ENCODE assay signal across 18 cellular contexts in the genomic region with DNA sequence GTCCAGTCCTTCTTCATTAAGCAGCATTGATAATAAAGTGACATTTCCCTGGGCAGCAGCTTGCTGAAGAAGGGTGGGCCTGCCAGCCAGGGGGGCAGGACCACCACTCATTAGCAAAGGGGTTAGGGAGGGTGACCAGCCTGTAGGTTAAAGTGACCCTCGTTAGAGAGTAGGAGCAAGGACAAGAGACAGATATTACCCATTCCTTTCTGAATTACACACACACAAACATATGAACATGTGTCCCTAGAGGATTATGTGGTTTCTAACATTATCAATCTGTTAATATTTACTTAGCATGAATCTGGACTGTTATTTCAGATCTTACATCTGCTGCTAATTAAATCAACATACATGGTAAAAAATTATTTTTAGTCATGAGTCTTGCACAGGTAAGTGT.
A peak's percentile ranks its signal among the peaks of the same experiment; 100 is the strongest.
DNase-seq lines count a peak whose midpoint lies in the region; ATAC-seq and TF ChIP-seq lines count a peak whose summit lies in the region.
"Had no signal": no experiment of that assay in that cellular context is flagged by ENCODE, and none has a peak within 500 bp of the region (broad histone marks: within the 10 kb centered on the region; RNA-seq: fewer than 3 reads in every experiment).

No MANE protein-coding gene starts in this region.

- H3K79me2 ChIP-seq in OCI-LY3 (ENCODE audit: low read length) (no peaks in the 10 kb centered on the region), mesendoderm (ENCODE audit: control insufficient read depth, insufficient read depth, low read length) (no peaks in the 10 kb centered on the region)

- H3K56ac ChIP-seq in mesendoderm (ENCODE audit: low read length): no peak overlapping the region

- no peak overlapping the region for H3K18ac ChIP-seq in mesendoderm (ENCODE audit: low read length)

- H3K36me3 ChIP-seq in OCI-LY3 (replicated peaks; ENCODE audit: low read depth, low read length) (no peaks in the 10 kb centered on the region), mesendoderm (ENCODE audit: control insufficient read depth, insufficient read depth, low read length) (no peaks in the 10 kb centered on the region), right atrium auricular region (no peaks in the 10 kb centered on the region)
- H3K36me3 ChIP-seq: BLaER1 treated with 17β-estradiol and CSF1 and Interleukin-3, amounts not matched to agents 10 nM and 100 nM; SJSA1 had no signal

- DNase-seq in NCI-H1092 treated with DMSO at 0.1 percent for 48 hours (lab: John Stamatoyannopoulos, UW) (peak; percentile 25), NCI-H1092 (lab: John Stamatoyannopoulos, UW) (no peak), mesendoderm (no peak), right atrium auricular region (ENCODE audit: low spot score) (no peak)
- no peak for DNase-seq in activated CD4-positive, alpha-beta T cell treated with anti-CD3 and anti-CD28 coated beads for 1 hour
- DNase-seq in activated CD8-positive, alpha-beta memory T cell treated with anti-CD3 and anti-CD28 coated beads for 24 hours: no peak
- DNase-seq: DMS 273 treated with DMSO at 0.1 percent for 48 hours; H9; NCI-H1105 treated with DMSO at 0.1 percent for 48 hours; NCI-H2029 treated with DMSO at 0.1 percent for 48 hours; NK-92 treated with Interleukin-12 subunit alpha and Interleukin-12 subunit beta, amount 100 ng/mL, for 24 hours had no signal

- no peak overlapping the region for H2BK15ac ChIP-seq in mesendoderm (replicated peaks; ENCODE audit: low read depth)

- peak overlapping the region; percentile 41 for H3K4me2 ChIP-seq in OCI-LY3 (ENCODE audit: low read length)
- no peak overlapping the region for H3K4me2 ChIP-seq in mesendoderm (ENCODE audit: low read length)
- H3K4me2 ChIP-seq: BLaER1 treated with 17β-estradiol and CSF1 and Interleukin-3, amounts not matched to agents 10 nM and 100 nM; KMS-11 had no signal

- H3K9ac ChIP-seq in OCI-LY3 (ENCODE audit: low read length) (no peak overlapping the region), mesendoderm (ENCODE audit: low read length) (no peak overlapping the region)
- H3K9ac ChIP-seq: BLaER1 treated with 17β-estradiol and CSF1 and Interleukin-3, amounts not matched to agents 10 nM and 100 nM; KMS-11 had no signal

- peak overlapping the region; percentile 20; the same call in 1 of the 2 replicates for H3K27ac ChIP-seq in OCI-LY3 (ENCODE audit: low read length)
- H3K27ac ChIP-seq in mesendoderm (ENCODE audit: low read depth, low read length): no peak overlapping the region
- H3K27ac ChIP-seq in right atrium auricular region: no peak overlapping the region
- H3K27ac ChIP-seq: 22Rv1; BLaER1 treated with 17β-estradiol and CSF1 and Interleukin-3, amounts not matched to agents 10 nM and 100 nM; KMS-11; RWPE1; SJSA1 had no signal

- no peaks in the 10 kb centered on the region for H3K27me3 ChIP-seq in OCI-LY3 (ENCODE audit: low read depth, low read length)
- no peaks in the 10 kb centered on the region for H3K27me3 ChIP-seq in mesendoderm (ENCODE audit: insufficient read depth, low read length, poor library complexity)
- H3K27me3 ChIP-seq in right atrium auricular region: no peaks in the 10 kb centered on the region
- H3K27me3 ChIP-seq: BLaER1 treated with 17β-estradiol and CSF1 and Interleukin-3, amounts not matched to agents 10 nM and 100 nM; SJSA1 had no signal

- H2AK5ac ChIP-seq in mesendoderm (ENCODE audit: low read length): no peak overlapping the region

- H4K5ac ChIP-seq in mesendoderm (ENCODE audit: low read length): no peak overlapping the region

- no peak overlapping the region for H2BK120ac ChIP-seq in mesendoderm (ENCODE audit: low read depth, low read length)

- no peaks in the 10 kb centered on the region for H3K79me1 ChIP-seq in mesendoderm (ENCODE audit: low read length)

- H3K23ac ChIP-seq in mesendoderm (ENCODE audit: low read length): no peak overlapping the region

- no peaks in the 10 kb centered on the region for H4K20me1 ChIP-seq in OCI-LY3 (ENCODE audit: insufficient read depth, low read length)
- H4K20me1 ChIP-seq: BLaER1 treated with 17β-estradiol and CSF1 and Interleukin-3, amounts not matched to agents 10 nM and 100 nM had no signal

- H2AFZ ChIP-seq in OCI-LY3 (ENCODE audit: low read depth, low read length): 0 out of 2 replicates have a peak overlapping the region, but pooled peaks have one; percentile 19

- TF ChIP-seq CTCF in OCI-LY3 (IDR thresholded peaks at IDR 0.05; ENCODE audit: low read depth, low read length) (no peak), right atrium auricular region (IDR thresholded peaks at IDR 0.05) (no peak)

- no peak overlapping the region for H4K8ac ChIP-seq in mesendoderm (ENCODE audit: low read depth, low read length)

- H3K9me3 ChIP-seq in OCI-LY3 (ENCODE audit: insufficient read depth, low read length): 0 out of 2 replicates have a peak, but pooled peaks cover 4% of the 10 kb centered on the region
- H3K9me3 ChIP-seq in right atrium auricular region: no peaks in the 10 kb centered on the region
- H3K9me3 ChIP-seq: SJSA1 had no signal

- no peak overlapping the region; the same call in 1 of the 2 replicates for H3K4me3 ChIP-seq in OCI-LY3 (ENCODE audit: low read length)
- no peak overlapping the region for H3K4me3 ChIP-seq in mesendoderm (ENCODE audit: low read length)
- H3K4me3 ChIP-seq in right atrium auricular region: no peak overlapping the region
- H3K4me3 ChIP-seq: BLaER1 treated with 17β-estradiol and CSF1 and Interleukin-3, amounts not matched to agents 10 nM and 100 nM; SJSA1 had no signal

- no CpG with 5 or more reads among the region's 1 CpG for WGBS in mesendoderm (ENCODE audit: extremely low coverage, insufficient coverage, low lambda C conversion rate)

- peak; percentile 58 for ATAC-seq in HG03175 (IDR thresholded peaks at IDR 0.05; ENCODE audit: unreplicated experiment)

- no peak overlapping the region for H3K4ac ChIP-seq in mesendoderm (ENCODE audit: low read depth, low read length)

- H3K4me1 ChIP-seq in OCI-LY3 (ENCODE audit: low read length): peaks cover 70% of the 10 kb centered on the region
- H3K4me1 ChIP-seq in mesendoderm (ENCODE audit: control insufficient read depth, low read depth, low read length): no peaks in the 10 kb centered on the region
- peaks cover 0 to 8% of the 10 kb centered on the region in 2 donors for H3K4me1 ChIP-seq in right atrium auricular region
- H3K4me1 ChIP-seq: SJSA1 had no signal

- H2BK5ac ChIP-seq in mesendoderm (ENCODE audit: low read length): no peak overlapping the region
